Comparison of ENCODE assay signal across 23 cellular contexts in genomic region chr5:83891261-83891660, GRCh38.
"Had no signal": no experiment of that assay in that cellular context is flagged by ENCODE, and none has a peak within 500 bp of the region (broad histone marks: within the 10 kb centered on the region; RNA-seq: fewer than 3 reads in every experiment).

No MANE protein-coding gene starts in this region.

- DNase-seq: Karpas-422, KG1, MG63, NCI-H1092, NCI-H1105 treated with DMSO at 0.1 percent for 48 hours, NCI-H1417 treated with DMSO at 0.1 percent for 48 hours, NCI-H146, NCI-H1694 treated with DMSO at 0.1 percent for 48 hours, NCI-H1930, NCI-H2081, NCI-H2107, NCI-H2227 treated with DMSO at 0.1 percent for 48 hours, NCI-H446, NCI-H510A, NCI-H524 treated with DMSO at 0.1 percent for 48 hours, NCI-H69, NCI-H774, PC-3, SHP77, SJCRH30, SW 1271 had no signal

- H3K36me3 ChIP-seq: MG63, SJCRH30 had no signal

- H3K9me3 ChIP-seq: MG63, SJCRH30 had no signal

- H3K4me3 ChIP-seq: MG63, SJCRH30 had no signal

- H3K27me3 ChIP-seq: SJCRH30 had no signal

- H3K4me1 ChIP-seq: SJCRH30 had no signal

- H3K27ac ChIP-seq: RWPE1, SJCRH30 had no signal

- ATAC-seq: Panc1, PC-3 had no signal
